Comparison of ENCODE assay signal across 12 cellular contexts in genomic region chr18:55387139-55387984, GRCh38.
A peak's percentile ranks its signal among the peaks of the same experiment; 100 is the strongest.
DNase-seq lines count a peak whose midpoint lies in the region; ATAC-seq and TF ChIP-seq lines count a peak whose summit lies in the region.
"Had no signal": no experiment of that assay in that cellular context is flagged by ENCODE, and none has a peak within 500 bp of the region (broad histone marks: within the 10 kb centered on the region; RNA-seq: fewer than 3 reads in every experiment).

No MANE protein-coding gene starts in this region.

- no peak for DNase-seq in Right ventricle myocardium inferior (ENCODE audit: missing footprints)
- no peak for DNase-seq in cardiac septum (ENCODE audit: low spot score)
- DNase-seq in right atrium auricular region (ENCODE audit: low spot score): no peak
- peak; percentile 75 for DNase-seq in pons (ENCODE audit: low spot score)
- no peak for DNase-seq in WERI-Rb-1
- no peak for DNase-seq in NAMALWA (ENCODE audit: low spot score)
- DNase-seq in RPMI8226: no peak
- DNase-seq: activated CD8-positive, alpha-beta memory T cell treated with anti-CD3 and anti-CD28 coated beads, Interleukin-2, amount 50 U/mL, for 48 hours; activated naive CD8-positive, alpha-beta T cell treated with anti-CD3 and anti-CD28 coated beads for 36 hours; effector CD8-positive, alpha-beta T cell; HCEC 1CT had no signal

- intact Hi-C loops in Right ventricle myocardium inferior (cut with DNase I): no loop called here
- intact Hi-C loops in cardiac septum (cut with DNase I): no loop called here

- TF ChIP-seq CTCF in right atrium auricular region (IDR thresholded peaks at IDR 0.05): no peak
- TF ChIP-seq CTCF in WERI-Rb-1 (IDR thresholded peaks at IDR 0.05; ENCODE audit: low read depth, low read length): no peak

- H3K27ac ChIP-seq in right atrium auricular region (peak overlapping the region; percentile 28 to 70), WERI-Rb-1 (no peak overlapping the region)

- peaks cover 0 to 28% of the 10 kb centered on the region in 2 donors for H3K4me1 ChIP-seq in right atrium auricular region

- H3K27me3 ChIP-seq in right atrium auricular region: no peaks in the 10 kb centered on the region
- no peaks in the 10 kb centered on the region for H3K27me3 ChIP-seq in WERI-Rb-1 (ENCODE audit: insufficient read depth, low read depth, severe bottlenecking)

- H3K9me3 ChIP-seq in right atrium auricular region: peaks cover 0 to 8% of the 10 kb centered on the region in 2 donors
- no peaks in the 10 kb centered on the region for H3K9me3 ChIP-seq in WERI-Rb-1 (ENCODE audit: severe bottlenecking)

- no peaks in the 10 kb centered on the region for H3K36me3 ChIP-seq in right atrium auricular region
- H3K36me3 ChIP-seq in WERI-Rb-1: no peaks in the 10 kb centered on the region

- H3K4me3 ChIP-seq in right atrium auricular region: no peak overlapping the region
- no peak overlapping the region for H3K4me3 ChIP-seq in WERI-Rb-1 (ENCODE audit: low read depth, low read length)

- ATAC-seq in Right ventricle myocardium inferior: peak; percentile 34
- no peak for ATAC-seq in GM18868 (IDR thresholded peaks at IDR 0.05; ENCODE audit: unreplicated experiment)
